8 cellular contexts compared by ENCODE assay signal in the genomic region with DNA sequence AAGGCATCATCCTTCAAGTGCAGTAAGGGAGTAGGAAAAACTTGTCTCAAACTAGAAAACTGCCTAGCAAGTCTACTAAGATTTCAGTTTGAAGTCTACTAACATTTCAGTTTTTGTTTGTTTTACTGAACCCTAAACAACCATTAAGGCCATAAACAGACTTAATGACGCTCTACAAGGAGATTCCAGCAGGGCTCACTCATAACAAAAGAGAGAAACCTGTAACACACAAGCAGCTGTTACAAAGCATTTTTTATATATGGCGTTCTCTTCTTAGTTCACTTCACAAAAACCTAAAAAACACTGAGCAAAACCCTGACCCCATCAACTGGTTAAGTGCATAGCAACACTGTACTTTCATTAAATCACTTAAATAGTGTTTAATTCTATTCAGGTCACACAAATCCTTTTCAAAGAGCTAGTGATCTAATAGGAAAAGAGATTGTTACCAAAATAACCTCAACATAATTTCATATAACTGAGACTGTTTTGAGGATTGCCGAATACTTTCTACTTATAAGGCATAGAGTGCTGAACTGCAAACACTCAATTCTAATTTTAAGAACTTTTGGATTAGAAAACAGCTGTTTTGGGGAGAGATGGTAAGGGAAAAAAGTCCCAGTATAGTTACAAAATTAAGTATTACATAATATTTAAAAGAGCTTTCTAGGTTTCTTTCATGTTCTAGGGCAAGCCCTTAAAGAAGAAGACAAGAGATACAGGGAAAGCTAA. TPM values are rescaled to one million over a fixed set of nuclear protein-coding genes. Genes with fewer than 3 reads are reported as not detected.
DNase-seq lines count a peak whose midpoint lies in the region; TF ChIP-seq lines count a peak whose summit lies in the region.

No MANE protein-coding gene starts in this region.

- TF ChIP-seq CTCF in Loucy (conservative IDR thresholded peaks at IDR 0.05; ENCODE audit: low read length) = no peak

- H3K4me3 ChIP-seq in Loucy (ENCODE audit: low read length, poor library complexity, severe bottlenecking) = peak overlapping the region; percentile 100

- H3K9me2 ChIP-seq in Loucy (replicated peaks; ENCODE audit: low read depth, low read length) = no peaks in the 10 kb centered on the region

- H3K36me3 ChIP-seq in Loucy (ENCODE audit: insufficient read depth, low read length) = no peaks in the 10 kb centered on the region

- H3K27ac ChIP-seq in caudate nucleus (ENCODE audit: low read depth, low read length) = peak overlapping the region; percentile 96

- no peaks in the 10 kb centered on the region for H3K9me3 ChIP-seq in Loucy (ENCODE audit: insufficient read depth, low read depth, low read length)

- H3K27me3 ChIP-seq in Loucy (ENCODE audit: insufficient read depth, low read length, poor library complexity, severe bottlenecking) = no peaks in the 10 kb centered on the region

- H4K20me1 ChIP-seq in Loucy (ENCODE audit: insufficient read depth, low read length, poor library complexity, severe bottlenecking) = peaks cover 15% of the 10 kb centered on the region

- H2AFZ ChIP-seq in Loucy (ENCODE audit: low read length) = 0 out of 2 replicates have a peak overlapping the region, but pooled peaks have one; percentile 78

- H3K79me2 ChIP-seq in Loucy (ENCODE audit: insufficient read depth, low read length) = peaks cover 55% of the 10 kb centered on the region

- peak overlapping the region; percentile 85 for H3K4me2 ChIP-seq in Loucy (ENCODE audit: low read depth, low read length, poor library complexity, severe bottlenecking)

- DNase-seq in G401 (ENCODE audit: low spot score) = peak; percentile 8
- no peak for DNase-seq in caudate nucleus (lab: John Stamatoyannopoulos, UW)
- peak; percentile 7 for DNase-seq in midbrain (lab: John Stamatoyannopoulos, UW)
- no peak for DNase-seq in ecto neural progenitor cell (ENCODE audit: low spot score)
- DNase-seq in SHP77 treated with DMSO at 0.1 percent for 48 hours (lab: John Stamatoyannopoulos, UW) = no peak
- DNase-seq in NCI-H1694 treated with DMSO at 0.1 percent for 48 hours (lab: John Stamatoyannopoulos, UW) = no peak
- DNase-seq in HPDE6-E6E7 (ENCODE audit: extremely low spot score) = no peak

- H3F3A ChIP-seq in Loucy (ENCODE audit: low read depth) = 0 out of 2 replicates have a peak, but pooled peaks cover 3% of the 10 kb centered on the region

- in situ Hi-C loops in G401 (cut with HindIII; ENCODE audit: low sequenced_read_pairs) = no loop called here

- H3K4me1 ChIP-seq in Loucy (ENCODE audit: insufficient read depth, low read length, poor library complexity, severe bottlenecking) = peaks cover 34% of the 10 kb centered on the region

- peak overlapping the region; percentile 75 for H3K9ac ChIP-seq in Loucy (ENCODE audit: low read depth, low read length, poor library complexity, severe bottlenecking)

RNA-seq across cellular contexts. Expression of a gene that starts 1.5 kb away (rescaled TPM):
- total RNA-seq in G401 (2014; rRNA removed; shearing (Covaris generic)) = 19.4 and 33.8 TPM in 2 replicates

Comparison
In these comparisons a context has a peak if more than half of its experiments do, and no peak if none do; other contexts are left out.
1. DNase-seq: peak in G401 (single experiment) and midbrain (single experiment); none in caudate nucleus (0 of 61), ecto neural progenitor cell (single experiment), SHP77 treated with DMSO at 0.1 percent for 48 hours (single experiment), NCI-H1694 treated with DMSO at 0.1 percent for 48 hours (single experiment) and HPDE6-E6E7 (single experiment).